ENCODE assay signal across 11 cellular contexts in the genomic region with DNA sequence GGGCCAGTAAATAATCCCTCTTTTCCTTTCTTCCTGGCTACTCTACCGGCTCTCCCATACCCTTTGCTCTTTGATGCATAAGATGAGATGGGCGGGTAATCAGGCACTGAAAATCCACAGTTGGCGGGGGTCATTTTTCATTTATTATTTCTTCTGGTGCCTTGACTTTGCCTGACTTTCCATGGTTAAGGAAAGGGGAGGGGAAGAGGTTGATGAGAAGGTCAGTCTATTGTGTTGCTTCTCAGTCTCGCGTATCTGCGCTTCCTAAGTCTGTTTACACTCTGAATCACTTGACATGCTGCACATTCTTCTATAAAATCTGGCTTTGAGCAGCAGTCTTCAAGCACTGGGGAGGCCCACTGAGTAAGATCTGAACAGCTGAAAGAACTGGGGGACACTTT.
DNase-seq lines count a peak whose midpoint lies in the region; ATAC-seq and TF ChIP-seq lines count a peak whose summit lies in the region.
"Had no signal": no experiment of that assay in that cellular context is flagged by ENCODE, and none has a peak within 500 bp of the region (broad histone marks: within the 10 kb centered on the region; RNA-seq: fewer than 3 reads in every experiment).

No MANE protein-coding gene starts in this region.

- TF ChIP-seq POLR2A in esophagus squamous epithelium (IDR thresholded peaks at IDR 0.05), result no peak

- no peak for ATAC-seq in left ventricle myocardium superior
- ATAC-seq in left lung, result peak; percentile 86
- ATAC-seq in HG03095 (IDR thresholded peaks at IDR 0.05; ENCODE audit: unreplicated experiment), result no peak
- no peak for ATAC-seq in GM21723 (IDR thresholded peaks at IDR 0.05; ENCODE audit: unreplicated experiment)

- H3K9me3 ChIP-seq in left ventricle myocardium inferior (replicated peaks), result no peaks in the 10 kb centered on the region
- no peaks in the 10 kb centered on the region for H3K9me3 ChIP-seq in left lung
- H3K9me3 ChIP-seq in esophagus squamous epithelium, result no peaks in the 10 kb centered on the region
- H3K9me3 ChIP-seq: spleen had no signal

- no peak for DNase-seq in left ventricle myocardium inferior
- DNase-seq in left ventricle myocardium superior, result no peak
- peak; percentile 91 for DNase-seq in choroid plexus epithelial cell (ENCODE audit: low read depth)
- no peak for DNase-seq in left lung
- no peak for DNase-seq in esophagus squamous epithelium (lab: John Stamatoyannopoulos, UW)
- DNase-seq in cerebellum (ENCODE audit: low spot score), result no peak
- DNase-seq: activated effector memory CD4-positive, alpha-beta T cell treated with anti-CD3 and anti-CD28 coated beads, Interleukin-2, amount 50 U/mL, for 16 hours; HCEC 1CT; spleen had no signal

- H3K27me3 ChIP-seq in left ventricle myocardium inferior (ENCODE audit: low read depth), result no peaks in the 10 kb centered on the region
- no peaks in the 10 kb centered on the region for H3K27me3 ChIP-seq in left lung
- no peaks in the 10 kb centered on the region for H3K27me3 ChIP-seq in esophagus squamous epithelium
- H3K27me3 ChIP-seq: spleen had no signal

- H3K4me1 ChIP-seq in left ventricle myocardium inferior, result peaks cover 54% of the 10 kb centered on the region
- peaks cover 8 to 11% of the 10 kb centered on the region in 2 donors for H3K4me1 ChIP-seq in left lung
- H3K4me1 ChIP-seq in esophagus squamous epithelium, result peaks cover 0 to 21% (median 3%) of the 10 kb centered on the region in 3 donors
- H3K4me1 ChIP-seq: spleen had no signal

- H3K4me3 ChIP-seq in left ventricle myocardium inferior (no peak overlapping the region), choroid plexus epithelial cell (ENCODE audit: low read depth, low read length) (no peak overlapping the region), left lung (no peak overlapping the region), esophagus squamous epithelium (no peak overlapping the region)
- H3K4me3 ChIP-seq: spleen had no signal

- no peaks in the 10 kb centered on the region for H3K36me3 ChIP-seq in left ventricle myocardium inferior
- H3K36me3 ChIP-seq in left lung, result no peaks in the 10 kb centered on the region
- H3K36me3 ChIP-seq in esophagus squamous epithelium, result no peaks in the 10 kb centered on the region
- H3K36me3 ChIP-seq: spleen had no signal

- TF ChIP-seq CTCF in left ventricle myocardium inferior (IDR thresholded peaks at IDR 0.05; ENCODE audit: borderline replicate concordance) (no peak), choroid plexus epithelial cell (conservative IDR thresholded peaks at IDR 0.05; ENCODE audit: low read depth, low read length) (no peak), left lung (IDR thresholded peaks at IDR 0.05) (no peak), esophagus squamous epithelium (IDR thresholded peaks at IDR 0.05) (no peak)

- intact Hi-C loops in left ventricle myocardium inferior (cut with micrococcal nuclease) (no loop called here), left ventricle myocardium superior (cut with micrococcal nuclease) (no loop called here), left lung (cut with DNase I) (no loop called here), esophagus squamous epithelium (cut with DNase I) (no loop called here)

- peak overlapping the region; percentile 66 for H3K27ac ChIP-seq in left ventricle myocardium inferior (replicated peaks)
- no peak overlapping the region for H3K27ac ChIP-seq in left lung
- no peak overlapping the region for H3K27ac ChIP-seq in esophagus squamous epithelium
- H3K27ac ChIP-seq: spleen had no signal

- WGBS in esophagus squamous epithelium, 2 donors, result 28 to 52% methylated on average over 6 of the region's 6 CpGs
